19 cellular contexts compared by ENCODE assay signal in the genomic region with DNA sequence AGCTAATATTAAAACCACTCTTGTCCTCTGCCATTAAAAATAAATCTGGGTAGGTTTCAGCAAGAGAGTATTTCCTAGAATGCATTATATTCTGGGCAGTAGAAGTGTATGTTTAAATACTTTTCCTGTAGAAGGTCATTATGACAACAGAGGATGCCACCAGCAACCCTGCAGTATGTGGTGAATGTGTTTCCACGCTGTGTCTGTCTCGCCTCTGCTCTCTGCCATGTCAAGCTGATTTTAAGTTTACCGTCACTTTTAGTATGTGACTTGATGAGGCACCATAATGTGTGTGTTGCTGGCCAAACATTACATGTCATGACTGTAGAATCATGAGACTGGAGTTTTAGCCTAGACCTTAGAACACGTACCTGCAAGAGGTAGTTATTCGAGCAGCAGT.
A peak's percentile ranks its signal among the peaks of the same experiment; 100 is the strongest.
DNase-seq lines count a peak whose midpoint lies in the region; TF ChIP-seq lines count a peak whose summit lies in the region.
"Had no signal": no experiment of that assay in that cellular context is flagged by ENCODE, and none has a peak within 500 bp of the region (broad histone marks: within the 10 kb centered on the region; RNA-seq: fewer than 3 reads in every experiment).

No MANE protein-coding gene starts in this region.

- TF ChIP-seq POLR2A in suprapubic skin (IDR thresholded peaks at IDR 0.05), result no peak

- no peak overlapping the region for H3K9ac ChIP-seq in HUES64 (ENCODE audit: low read depth, low read length)

- no peaks in the 10 kb centered on the region for H3K27me3 Mint-ChIP-seq in Calu3 (ENCODE audit: unreplicated experiment)
- peaks cover 0 to 4% (median 2%) of the 10 kb centered on the region in 3 donors for H3K27me3 Mint-ChIP-seq in immature natural killer cell (ENCODE audit: low read depth in 3 of 3)
- no peaks in the 10 kb centered on the region for H3K27me3 Mint-ChIP-seq in osteocyte (ENCODE audit: unreplicated experiment)

- peaks cover 6% of the 10 kb centered on the region; the same call in 1 of the 2 replicates for H3K4me1 ChIP-seq in HUES64 (ENCODE audit: insufficient read depth, low read length)
- peaks cover 9% of the 10 kb centered on the region for H3K4me1 ChIP-seq in suprapubic skin

- H3K4me3 ChIP-seq in HUES64 (ENCODE audit: low read length), result no peak overlapping the region
- H3K4me3 ChIP-seq in suprapubic skin, result no peak overlapping the region
- H3K4me3 ChIP-seq: PC-9, SJSA1 had no signal

- H3K4me3 Mint-ChIP-seq in Calu3 (ENCODE audit: low read depth, unreplicated experiment) (no peak overlapping the region), immature natural killer cell (peak overlapping the region; percentile 33 to 50 (median 37)), osteocyte (ENCODE audit: unreplicated experiment) (no peak overlapping the region)
- H3K4me3 Mint-ChIP-seq: CD14-positive monocyte had no signal

- peaks cover 69% of the 10 kb centered on the region for H3K4me1 Mint-ChIP-seq in Calu3 (ENCODE audit: low read depth, unreplicated experiment)
- peaks cover 71 to 80% of the 10 kb centered on the region in 2 donors for H3K4me1 Mint-ChIP-seq in immature natural killer cell
- H3K4me1 Mint-ChIP-seq in osteocyte (ENCODE audit: unreplicated experiment), result peaks cover 40% of the 10 kb centered on the region

- H3K27me3 ChIP-seq in HUES64 (ENCODE audit: insufficient read depth, low read length) (no peaks in the 10 kb centered on the region), suprapubic skin (no peaks in the 10 kb centered on the region)
- H3K27me3 ChIP-seq: SJSA1 had no signal

- DNase-seq in Calu3 (no peak), immature natural killer cell (peak; percentile 28 to 45 (median 34)), osteocyte (ENCODE audit: extremely low spot score, unreplicated experiment) (no peak), CD1c-positive myeloid dendritic cell (ENCODE audit: extremely low spot score) (no peak), suprapubic skin (ENCODE audit: low spot score in 2 of 2) (no peak)
- no peak for DNase-seq in activated T-cell treated with anti-CD3 and anti-CD28 coated beads, Interleukin-2, amount 50 U/mL, for 1 hour
- no peak for DNase-seq in activated naive CD4-positive, alpha-beta T cell (lab: John Stamatoyannopoulos, UW)
- DNase-seq: COR-L47, DMS153, H7, KG1, NCI-H1436, NCI-H2081 treated with DMSO at 0.1 percent for 48 hours, NCI-H510A, NCI-H774, PC-9 had no signal

- no peak for TF ChIP-seq CTCF in Calu3 (IDR thresholded peaks at IDR 0.05; ENCODE audit: unreplicated experiment)
- no peak for TF ChIP-seq CTCF in osteocyte (IDR thresholded peaks at IDR 0.05)
- TF ChIP-seq CTCF in suprapubic skin (IDR thresholded peaks at IDR 0.05), result no peak

- BruUV-seq in Calu3 (replicated peaks; lab: Mats Ljungman, UMichigan), result no TSS peak

- H3K27ac ChIP-seq in HUES64 (ENCODE audit: low read depth, low read length), result peak overlapping the region; percentile 35; the same call in 1 of the 2 replicates
- no peak overlapping the region for H3K27ac ChIP-seq in suprapubic skin
- H3K27ac ChIP-seq: PC-9, SJSA1 had no signal

- H3K9me3 Mint-ChIP-seq in Calu3 (ENCODE audit: low read depth, unreplicated experiment) (no peaks in the 10 kb centered on the region), immature natural killer cell (no peaks in the 10 kb centered on the region), osteocyte (ENCODE audit: unreplicated experiment) (no peaks in the 10 kb centered on the region)
- H3K9me3 Mint-ChIP-seq: CD14-positive monocyte had no signal

- TF ChIP-seq EP300 in suprapubic skin (IDR thresholded peaks at IDR 0.05), result no peak

- CTCF ChIA-PET in Calu3 (lab: Charles Lee), result interaction anchor here (0.6 to 1.1 kb wide), 6 partner anchors 39 to 1649 kb away, joined by 3 to 6 read pairs (median 4); no protein-coding TSS in a partner anchor

- intact Hi-C loops in Calu3 (cut with micrococcal nuclease; ENCODE audit: unreplicated experiment), result loop anchor here (5.0 to 10.0 kb wide), 3 partner anchors 67 to 590 kb away; no protein-coding TSS in a partner anchor

- H3K9me3 ChIP-seq in HUES64 (ENCODE audit: insufficient read depth, low read depth, low read length), result no peaks in the 10 kb centered on the region
- H3K9me3 ChIP-seq in suprapubic skin, result no peaks in the 10 kb centered on the region
- H3K9me3 ChIP-seq: SJSA1 had no signal

- H3K27ac Mint-ChIP-seq in Calu3 (ENCODE audit: unreplicated experiment), result peak overlapping the region; percentile 11
- H3K27ac Mint-ChIP-seq in immature natural killer cell, result peak overlapping the region; percentile 8 to 92 (median 82)
- H3K27ac Mint-ChIP-seq in osteocyte (ENCODE audit: unreplicated experiment), result peak overlapping the region; percentile 37
- H3K27ac Mint-ChIP-seq: CD14-positive monocyte had no signal

- 94% methylated on average over 5 of the region's 5 CpGs for WGBS in HUES64
- WGBS in suprapubic skin, result 97% methylated on average over 5 of the region's 5 CpGs

- H3K36me3 ChIP-seq in HUES64 (ENCODE audit: insufficient read depth, low read length) (no peaks in the 10 kb centered on the region), suprapubic skin (no peaks in the 10 kb centered on the region)

- H3K36me3 Mint-ChIP-seq in Calu3 (ENCODE audit: insufficient read depth, unreplicated experiment), result no peaks in the 10 kb centered on the region
- peaks cover 0 to 4% (median 0%) of the 10 kb centered on the region in 3 donors for H3K36me3 Mint-ChIP-seq in immature natural killer cell
- peaks cover 2% of the 10 kb centered on the region for H3K36me3 Mint-ChIP-seq in osteocyte (ENCODE audit: unreplicated experiment)

Comparison
In these comparisons a context has a peak if more than half of its experiments do, and no peak if none do; other contexts are left out.
1. DNase-seq: peak in immature natural killer cell (3 of 3); none in Calu3 (single experiment), osteocyte (single experiment), CD1c-positive myeloid dendritic cell (single experiment), activated T-cell treated with anti-CD3 and anti-CD28 coated beads, Interleukin-2, amount 50 U/mL, for 1 hour (single experiment), suprapubic skin (0 of 2) and activated naive CD4-positive, alpha-beta T cell (0 of 4).
2. H3K27ac Mint-ChIP-seq: peak in every context shown above with its lines; median percentile 82 in immature natural killer cell; 37 in osteocyte; 11 in Calu3.
3. H3K4me3 Mint-ChIP-seq: peak in immature natural killer cell (5 of 5); none in Calu3 (single experiment) and osteocyte (single experiment).